1 cellular context compared by ENCODE assay signal in the genomic region with DNA sequence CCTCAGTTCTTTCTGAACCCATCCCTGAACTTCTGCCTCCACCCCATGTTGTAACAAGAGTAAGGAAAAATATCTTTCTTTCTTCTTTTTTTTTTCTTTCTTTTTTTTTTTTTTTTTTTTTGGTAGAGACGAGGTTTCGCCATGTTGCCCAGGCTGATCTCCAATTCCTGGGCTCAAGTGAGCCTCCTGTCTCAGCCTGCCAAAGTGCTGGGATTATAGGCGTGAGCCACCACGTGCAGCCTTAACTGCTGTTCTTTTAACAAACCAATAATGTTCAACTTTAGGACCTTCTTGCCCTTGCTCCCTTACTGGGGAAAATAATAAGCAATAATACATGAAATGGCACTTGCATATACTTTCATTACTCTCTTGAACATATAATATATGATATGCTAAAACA.
TF ChIP-seq lines count a peak whose summit lies in the region.

No MANE protein-coding gene starts in this region.

TF ChIP-seq in GM12878, 131 proteins besides CTCF, POLR2A, EP300 and RAD21:
- TF ChIP-seq, protein P1, sequence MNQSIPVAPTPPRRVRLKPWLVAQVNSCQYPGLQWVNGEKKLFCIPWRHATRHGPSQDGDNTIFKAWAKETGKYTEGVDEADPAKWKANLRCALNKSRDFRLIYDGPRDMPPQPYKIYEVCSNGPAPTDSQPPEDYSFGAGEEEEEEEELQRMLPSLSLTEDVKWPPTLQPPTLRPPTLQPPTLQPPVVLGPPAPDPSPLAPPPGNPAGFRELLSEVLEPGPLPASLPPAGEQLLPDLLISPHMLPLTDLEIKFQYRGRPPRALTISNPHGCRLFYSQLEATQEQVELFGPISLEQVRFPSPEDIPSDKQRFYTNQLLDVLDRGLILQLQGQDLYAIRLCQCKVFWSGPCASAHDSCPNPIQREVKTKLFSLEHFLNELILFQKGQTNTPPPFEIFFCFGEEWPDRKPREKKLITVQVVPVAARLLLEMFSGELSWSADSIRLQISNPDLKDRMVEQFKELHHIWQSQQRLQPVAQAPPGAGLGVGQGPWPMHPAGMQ (IDR thresholded peaks at IDR 0.05; ENCODE audit: borderline replicate concordance): no peak
- TF ChIP-seq PRDM15 (CRISPR knock-in tag; IDR thresholded peaks at IDR 0.05) (no peak), GABPA (IDR thresholded peaks at IDR 0.05; ENCODE audit: low read depth) (no peak)
